In the genomic region with DNA sequence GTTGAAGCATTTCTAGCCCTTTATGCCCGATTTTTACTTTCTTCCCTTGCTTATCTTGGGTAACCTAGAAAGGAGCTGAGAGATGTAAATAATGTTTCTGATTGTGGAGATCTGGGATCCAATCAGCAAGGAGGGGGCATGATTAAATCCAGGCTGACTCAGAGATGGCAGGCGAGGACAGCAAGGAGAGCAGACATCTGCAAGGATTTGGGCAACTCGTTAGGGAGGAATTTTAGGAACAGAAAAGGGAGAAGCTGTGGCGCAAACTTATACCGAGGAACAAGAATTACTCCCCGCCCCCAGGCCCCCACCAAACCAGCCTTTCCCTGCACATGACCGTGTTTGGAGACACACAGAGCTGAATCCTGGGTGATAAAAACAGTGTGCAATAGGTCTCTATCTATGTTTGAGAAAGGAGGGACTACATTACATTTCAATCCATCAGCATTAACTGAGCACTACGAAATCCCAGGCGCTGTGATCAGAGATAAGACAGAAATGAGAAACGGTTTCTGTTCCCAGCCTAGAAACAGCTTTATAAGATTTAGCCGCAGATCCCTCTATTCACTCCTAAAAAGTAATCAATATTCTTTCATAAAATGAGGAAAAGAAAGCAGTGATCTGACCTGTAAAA, we compare ENCODE assay signal across 1 cellular context.
TF ChIP-seq lines count a peak whose summit lies in the region.

No MANE protein-coding gene starts in this region.

TF ChIP-seq in K562, 482 proteins besides CTCF, POLR2A, EP300 and RAD21 (continued from another document):
- TF ChIP-seq ZNF699 (CRISPR knock-in tag; IDR thresholded peaks at IDR 0.05; ENCODE audit: insufficient replicate concordance), result no peak
- no peak for TF ChIP-seq MTA3 (IDR thresholded peaks at IDR 0.05; ENCODE audit: borderline replicate concordance)
- TF ChIP-seq SRF (CRISPR knock-in tag; IDR thresholded peaks at IDR 0.05), result no peak
- TF ChIP-seq, protein P1, sequence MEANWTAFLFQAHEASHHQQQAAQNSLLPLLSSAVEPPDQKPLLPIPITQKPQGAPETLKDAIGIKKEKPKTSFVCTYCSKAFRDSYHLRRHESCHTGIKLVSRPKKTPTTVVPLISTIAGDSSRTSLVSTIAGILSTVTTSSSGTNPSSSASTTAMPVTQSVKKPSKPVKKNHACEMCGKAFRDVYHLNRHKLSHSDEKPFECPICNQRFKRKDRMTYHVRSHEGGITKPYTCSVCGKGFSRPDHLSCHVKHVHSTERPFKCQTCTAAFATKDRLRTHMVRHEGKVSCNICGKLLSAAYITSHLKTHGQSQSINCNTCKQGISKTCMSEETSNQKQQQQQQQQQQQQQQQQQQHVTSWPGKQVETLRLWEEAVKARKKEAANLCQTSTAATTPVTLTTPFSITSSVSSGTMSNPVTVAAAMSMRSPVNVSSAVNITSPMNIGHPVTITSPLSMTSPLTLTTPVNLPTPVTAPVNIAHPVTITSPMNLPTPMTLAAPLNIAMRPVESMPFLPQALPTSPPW (CRISPR knock-in tag; IDR thresholded peaks at IDR 0.05), result 0 out of 2 replicates have a peak, but pooled peaks have one; percentile 16
- TF ChIP-seq SRSF7 (optimal IDR thresholded peaks at IDR 0.05; ENCODE audit: low read depth, low read length), result no peak
- TF ChIP-seq MCM7 (IDR thresholded peaks at IDR 0.05), result no peak
- TF ChIP-seq FOSL1 (tag; conservative IDR thresholded peaks at IDR 0.05), result peak; percentile 39
- no peak for TF ChIP-seq GATAD2A (IDR thresholded peaks at IDR 0.05)
- TF ChIP-seq, protein P2, sequence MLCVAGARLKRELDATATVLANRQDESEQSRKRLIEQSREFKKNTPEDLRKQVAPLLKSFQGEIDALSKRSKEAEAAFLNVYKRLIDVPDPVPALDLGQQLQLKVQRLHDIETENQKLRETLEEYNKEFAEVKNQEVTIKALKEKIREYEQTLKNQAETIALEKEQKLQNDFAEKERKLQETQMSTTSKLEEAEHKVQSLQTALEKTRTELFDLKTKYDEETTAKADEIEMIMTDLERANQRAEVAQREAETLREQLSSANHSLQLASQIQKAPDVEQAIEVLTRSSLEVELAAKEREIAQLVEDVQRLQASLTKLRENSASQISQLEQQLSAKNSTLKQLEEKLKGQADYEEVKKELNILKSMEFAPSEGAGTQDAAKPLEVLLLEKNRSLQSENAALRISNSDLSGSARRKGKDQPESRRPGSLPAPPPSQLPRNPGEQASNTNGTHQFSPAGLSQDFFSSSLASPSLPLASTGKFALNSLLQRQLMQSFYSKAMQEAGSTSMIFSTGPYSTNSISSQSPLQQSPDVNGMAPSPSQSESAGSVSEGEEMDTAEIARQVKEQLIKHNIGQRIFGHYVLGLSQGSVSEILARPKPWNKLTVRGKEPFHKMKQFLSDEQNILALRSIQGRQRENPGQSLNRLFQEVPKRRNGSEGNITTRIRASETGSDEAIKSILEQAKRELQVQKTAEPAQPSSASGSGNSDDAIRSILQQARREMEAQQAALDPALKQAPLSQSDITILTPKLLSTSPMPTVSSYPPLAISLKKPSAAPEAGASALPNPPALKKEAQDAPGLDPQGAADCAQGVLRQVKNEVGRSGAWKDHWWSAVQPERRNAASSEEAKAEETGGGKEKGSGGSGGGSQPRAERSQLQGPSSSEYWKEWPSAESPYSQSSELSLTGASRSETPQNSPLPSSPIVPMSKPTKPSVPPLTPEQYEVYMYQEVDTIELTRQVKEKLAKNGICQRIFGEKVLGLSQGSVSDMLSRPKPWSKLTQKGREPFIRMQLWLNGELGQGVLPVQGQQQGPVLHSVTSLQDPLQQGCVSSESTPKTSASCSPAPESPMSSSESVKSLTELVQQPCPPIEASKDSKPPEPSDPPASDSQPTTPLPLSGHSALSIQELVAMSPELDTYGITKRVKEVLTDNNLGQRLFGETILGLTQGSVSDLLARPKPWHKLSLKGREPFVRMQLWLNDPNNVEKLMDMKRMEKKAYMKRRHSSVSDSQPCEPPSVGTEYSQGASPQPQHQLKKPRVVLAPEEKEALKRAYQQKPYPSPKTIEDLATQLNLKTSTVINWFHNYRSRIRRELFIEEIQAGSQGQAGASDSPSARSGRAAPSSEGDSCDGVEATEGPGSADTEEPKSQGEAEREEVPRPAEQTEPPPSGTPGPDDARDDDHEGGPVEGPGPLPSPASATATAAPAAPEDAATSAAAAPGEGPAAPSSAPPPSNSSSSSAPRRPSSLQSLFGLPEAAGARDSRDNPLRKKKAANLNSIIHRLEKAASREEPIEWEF (CRISPR knock-in tag; IDR thresholded peaks at IDR 0.05), result no peak
- no peak for TF ChIP-seq MXI1 (IDR thresholded peaks at IDR 0.05; ENCODE audit: low read depth, low read length)
- no peak for TF ChIP-seq ZNF134 (CRISPR knock-in tag; conservative IDR thresholded peaks at IDR 0.05)
- TF ChIP-seq, protein P3, sequence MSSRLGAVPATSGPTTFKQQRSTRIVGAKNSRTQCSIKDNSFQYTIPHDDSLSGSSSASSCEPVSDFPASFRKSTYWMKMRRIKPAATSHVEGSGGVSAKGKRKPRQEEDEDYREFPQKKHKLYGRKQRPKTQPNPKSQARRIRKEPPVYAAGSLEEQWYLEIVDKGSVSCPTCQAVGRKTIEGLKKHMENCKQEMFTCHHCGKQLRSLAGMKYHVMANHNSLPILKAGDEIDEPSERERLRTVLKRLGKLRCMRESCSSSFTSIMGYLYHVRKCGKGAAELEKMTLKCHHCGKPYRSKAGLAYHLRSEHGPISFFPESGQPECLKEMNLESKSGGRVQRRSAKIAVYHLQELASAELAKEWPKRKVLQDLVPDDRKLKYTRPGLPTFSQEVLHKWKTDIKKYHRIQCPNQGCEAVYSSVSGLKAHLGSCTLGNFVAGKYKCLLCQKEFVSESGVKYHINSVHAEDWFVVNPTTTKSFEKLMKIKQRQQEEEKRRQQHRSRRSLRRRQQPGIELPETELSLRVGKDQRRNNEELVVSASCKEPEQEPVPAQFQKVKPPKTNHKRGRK (tag; IDR thresholded peaks at IDR 0.05), result no peak
- TF ChIP-seq NR2C1 (IDR thresholded peaks at IDR 0.05), result no peak
- TF ChIP-seq NR2C1 (tag; IDR thresholded peaks at IDR 0.05), result no peak
- TF ChIP-seq MEIS2 (IDR thresholded peaks at IDR 0.05; ENCODE audit: partially characterized antibody), result peak; percentile 30
